ENCODE assay signal across 14 cellular contexts in the genomic region with DNA sequence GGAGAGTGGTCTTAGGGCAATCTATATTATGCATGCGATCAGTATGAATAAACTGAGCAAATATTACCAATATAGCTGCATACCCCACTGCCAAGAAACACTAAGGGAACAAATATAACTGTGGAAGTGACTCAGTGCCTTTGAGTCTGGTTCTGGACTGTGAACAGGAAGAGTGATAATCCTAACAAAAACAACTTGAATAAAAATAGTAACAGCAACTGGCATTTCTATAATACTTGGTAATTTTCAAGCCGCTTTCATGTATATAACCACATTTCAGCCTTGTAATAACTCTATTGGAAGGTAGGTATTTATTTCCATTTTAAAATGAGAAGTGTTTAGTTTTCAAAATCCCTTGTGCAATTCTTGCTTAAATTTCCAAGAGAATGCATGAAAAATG.
DNase-seq lines count a peak whose midpoint lies in the region; ATAC-seq and TF ChIP-seq lines count a peak whose summit lies in the region.
"Had no signal": no experiment of that assay in that cellular context is flagged by ENCODE, and none has a peak within 500 bp of the region (broad histone marks: within the 10 kb centered on the region; RNA-seq: fewer than 3 reads in every experiment).

No MANE protein-coding gene starts in this region.

- TF ChIP-seq CTCF in dorsolateral prefrontal cortex (IDR thresholded peaks at IDR 0.05 in 54 of 56, conservative IDR thresholded peaks at IDR 0.05 in 2 of 56; ENCODE audit: low read depth in 1 of 56, partially characterized antibody in 56 of 56) (no peak), esophagus muscularis mucosa (IDR thresholded peaks at IDR 0.05) (no peak), BE2C (IDR thresholded peaks at IDR 0.05; ENCODE audit: low read depth, low read length) (no peak), endodermal cell (conservative IDR thresholded peaks at IDR 0.05) (no peak)

- no peak overlapping the region for H3K4me3 Mint-ChIP-seq in endodermal cell

- no peaks in the 10 kb centered on the region for H3K27me3 ChIP-seq in dorsolateral prefrontal cortex
- H3K27me3 ChIP-seq in esophagus muscularis mucosa: no peaks in the 10 kb centered on the region
- no peaks in the 10 kb centered on the region for H3K27me3 ChIP-seq in BE2C
- no peaks in the 10 kb centered on the region for H3K27me3 ChIP-seq in endodermal cell (ENCODE audit: control insufficient read depth, insufficient read depth, low read length, poor library complexity, severe bottlenecking)
- H3K27me3 ChIP-seq: SJCRH30, spleen had no signal

- H3K27me3 Mint-ChIP-seq in endodermal cell (ENCODE audit: insufficient read depth): no peaks in the 10 kb centered on the region

- no peak overlapping the region for H3K9ac ChIP-seq in endodermal cell (ENCODE audit: extremely low read depth, low read length, poor library complexity, severe bottlenecking)

- H3K4me3 ChIP-seq in dorsolateral prefrontal cortex: no peak overlapping the region
- H3K4me3 ChIP-seq in mesodermal cell (ENCODE audit: extremely low read depth, insufficient read depth, low read length, poor library complexity, severe bottlenecking): no peak overlapping the region
- no peak overlapping the region for H3K4me3 ChIP-seq in esophagus muscularis mucosa
- H3K4me3 ChIP-seq in BE2C (ENCODE audit: low read depth, low read length): no peak overlapping the region
- H3K4me3 ChIP-seq in endodermal cell (ENCODE audit: low read length): no peak overlapping the region
- H3K4me3 ChIP-seq: A549, SJCRH30, spleen had no signal

- H3K27ac ChIP-seq in dorsolateral prefrontal cortex: peak overlapping the region in 54 of 59 donors; percentile 14 to 90 (median 77)
- peak overlapping the region; percentile 70 for H3K27ac ChIP-seq in mesodermal cell (ENCODE audit: low read depth, low read length, severe bottlenecking)
- H3K27ac ChIP-seq in esophagus muscularis mucosa (replicated peaks in 1 of 4): no peak overlapping the region
- H3K27ac ChIP-seq in endodermal cell (ENCODE audit: low read depth, low read length): no peak overlapping the region
- H3K27ac ChIP-seq: A549, SJCRH30, spleen had no signal

- no CpG with 5 or more reads among the region's 2 CpGs for WGBS in mesodermal cell (ENCODE audit: insufficient coverage in 2 of 2), 2 experiments
- WGBS in esophagus muscularis mucosa: 20% methylated on average over 2 of the region's 2 CpGs
- 100% methylated on average over 1 of the region's 2 CpGs; no CpG with 5 or more reads in 1 of the 2 experiments for WGBS in endodermal cell (ENCODE audit: insufficient coverage in 1 of 2, insufficient read length in 1 of 2), 2 experiments

- no peak for TF ChIP-seq POLR2A in esophagus muscularis mucosa (IDR thresholded peaks at IDR 0.05; ENCODE audit: low read depth)

- TF ChIP-seq EP300 in esophagus muscularis mucosa (IDR thresholded peaks at IDR 0.05): no peak

- H3K9me3 ChIP-seq in mesodermal cell (ENCODE audit: control insufficient read depth, low read length) (no peaks in the 10 kb centered on the region), esophagus muscularis mucosa (no peaks in the 10 kb centered on the region), BE2C (no peaks in the 10 kb centered on the region), endodermal cell (ENCODE audit: control insufficient read depth, low read length) (no peaks in the 10 kb centered on the region)
- H3K9me3 ChIP-seq: A549, SJCRH30, spleen had no signal

- H3K4me1 Mint-ChIP-seq in endodermal cell: no peaks in the 10 kb centered on the region

- DNase-seq in A172 (ENCODE audit: low spot score) (peak; percentile 67), LoVo (ENCODE audit: low spot score) (peak; percentile 22), dorsolateral prefrontal cortex (no peak), esophagus muscularis mucosa (ENCODE audit: extremely low spot score) (no peak), BE2C (no peak), endodermal cell (no peak)
- DNase-seq: head of caudate nucleus; NK-92 treated with Interleukin-12 subunit alpha and Interleukin-12 subunit beta, amount 100 ng/mL, for 24 hours; spleen had no signal

- H3K36me3 Mint-ChIP-seq in endodermal cell (ENCODE audit: low read depth): no peaks in the 10 kb centered on the region

- H3K9me3 Mint-ChIP-seq in endodermal cell: no peaks in the 10 kb centered on the region

- H3K4me1 ChIP-seq in mesodermal cell (ENCODE audit: control insufficient read depth, insufficient read depth, low read length, poor library complexity, severe bottlenecking) (no peaks in the 10 kb centered on the region), esophagus muscularis mucosa (peaks cover 12 to 20% (median 16%) of the 10 kb centered on the region in 4 donors), BE2C (no peaks in the 10 kb centered on the region), endodermal cell (ENCODE audit: control insufficient read depth, insufficient read depth, low read length) (no peaks in the 10 kb centered on the region)
- H3K4me1 ChIP-seq: A549, spleen had no signal

- no peaks in the 10 kb centered on the region for H3K36me3 ChIP-seq in mesodermal cell (ENCODE audit: control insufficient read depth, insufficient read depth, low read length)
- H3K36me3 ChIP-seq in esophagus muscularis mucosa: no peaks in the 10 kb centered on the region
- no peaks in the 10 kb centered on the region for H3K36me3 ChIP-seq in BE2C
- no peaks in the 10 kb centered on the region for H3K36me3 ChIP-seq in endodermal cell (ENCODE audit: control insufficient read depth, insufficient read depth, low read length)
- H3K36me3 ChIP-seq: SJCRH30, spleen had no signal

- ATAC-seq in HG03097 (IDR thresholded peaks at IDR 0.05; ENCODE audit: low FRiP score, unreplicated experiment): no peak
- ATAC-seq: A549, left lobe of liver had no signal

- intact Hi-C loops in dorsolateral prefrontal cortex (cut with DNase I): loop anchor here (5.0 to 10.0 kb wide), 2 partner anchors 104 to 251 kb away; no protein-coding TSS in a partner anchor
- intact Hi-C loops in esophagus muscularis mucosa (cut with DNase I): loop anchor here (5.0 to 10.0 kb wide), 2 partner anchors 204 to 251 kb away; no protein-coding TSS in a partner anchor

- no peak overlapping the region for H3K27ac Mint-ChIP-seq in endodermal cell

Comparison
In these comparisons a context has a peak if more than half of its experiments do, and no peak if none do; other contexts are left out.
1. DNase-seq: peak in A172 (single experiment) and LoVo (single experiment); none in dorsolateral prefrontal cortex (0 of 10), esophagus muscularis mucosa (single experiment), BE2C (single experiment) and endodermal cell (single experiment).
2. H3K27ac ChIP-seq: peak in dorsolateral prefrontal cortex (54 of 59) and mesodermal cell (single experiment); none in esophagus muscularis mucosa (0 of 4) and endodermal cell (single experiment).